2 cellular contexts compared by ENCODE assay signal in the genomic region with DNA sequence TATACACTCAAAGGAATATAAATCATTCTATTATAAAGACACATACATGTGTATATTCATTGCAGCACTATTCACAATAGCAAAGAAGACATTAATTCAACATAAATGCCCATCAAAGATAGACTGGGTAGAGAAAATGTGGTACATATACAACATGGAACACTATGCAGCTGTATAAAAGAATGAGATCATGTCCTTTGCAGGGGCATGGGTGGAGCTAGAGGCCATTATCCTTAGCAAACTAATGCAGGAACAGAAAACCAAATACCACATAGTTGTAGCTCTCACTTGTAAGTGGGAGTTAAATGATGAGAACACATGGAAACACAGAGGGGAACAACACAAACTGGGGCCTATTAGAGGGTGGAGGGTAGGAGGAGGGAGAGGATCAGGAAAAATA.
TF ChIP-seq lines count a peak whose summit lies in the region.

No MANE protein-coding gene starts in this region.

TF ChIP-seq in SK-N-SH treated with all-trans-retinoic acid at 6 μM for 48 hours, 23 proteins besides CTCF, POLR2A, EP300 and RAD21 (continued from another document):
- TF ChIP-seq, protein P1, sequence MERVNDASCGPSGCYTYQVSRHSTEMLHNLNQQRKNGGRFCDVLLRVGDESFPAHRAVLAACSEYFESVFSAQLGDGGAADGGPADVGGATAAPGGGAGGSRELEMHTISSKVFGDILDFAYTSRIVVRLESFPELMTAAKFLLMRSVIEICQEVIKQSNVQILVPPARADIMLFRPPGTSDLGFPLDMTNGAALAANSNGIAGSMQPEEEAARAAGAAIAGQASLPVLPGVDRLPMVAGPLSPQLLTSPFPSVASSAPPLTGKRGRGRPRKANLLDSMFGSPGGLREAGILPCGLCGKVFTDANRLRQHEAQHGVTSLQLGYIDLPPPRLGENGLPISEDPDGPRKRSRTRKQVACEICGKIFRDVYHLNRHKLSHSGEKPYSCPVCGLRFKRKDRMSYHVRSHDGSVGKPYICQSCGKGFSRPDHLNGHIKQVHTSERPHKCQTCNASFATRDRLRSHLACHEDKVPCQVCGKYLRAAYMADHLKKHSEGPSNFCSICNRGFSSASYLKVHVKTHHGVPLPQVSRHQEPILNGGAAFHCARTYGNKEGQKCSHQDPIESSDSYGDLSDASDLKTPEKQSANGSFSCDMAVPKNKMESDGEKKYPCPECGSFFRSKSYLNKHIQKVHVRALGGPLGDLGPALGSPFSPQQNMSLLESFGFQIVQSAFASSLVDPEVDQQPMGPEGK (CRISPR knock-in tag; IDR thresholded peaks at IDR 0.05; ENCODE audit: borderline replicate concordance), result no peak
- TF ChIP-seq PPARA (CRISPR knock-in tag; IDR thresholded peaks at IDR 0.05; ENCODE audit: borderline replicate concordance), result no peak

TF ChIP-seq in SK-N-SH, 30 proteins besides CTCF, POLR2A, EP300 and RAD21 (continued from another document):
- TF ChIP-seq, protein P2, sequence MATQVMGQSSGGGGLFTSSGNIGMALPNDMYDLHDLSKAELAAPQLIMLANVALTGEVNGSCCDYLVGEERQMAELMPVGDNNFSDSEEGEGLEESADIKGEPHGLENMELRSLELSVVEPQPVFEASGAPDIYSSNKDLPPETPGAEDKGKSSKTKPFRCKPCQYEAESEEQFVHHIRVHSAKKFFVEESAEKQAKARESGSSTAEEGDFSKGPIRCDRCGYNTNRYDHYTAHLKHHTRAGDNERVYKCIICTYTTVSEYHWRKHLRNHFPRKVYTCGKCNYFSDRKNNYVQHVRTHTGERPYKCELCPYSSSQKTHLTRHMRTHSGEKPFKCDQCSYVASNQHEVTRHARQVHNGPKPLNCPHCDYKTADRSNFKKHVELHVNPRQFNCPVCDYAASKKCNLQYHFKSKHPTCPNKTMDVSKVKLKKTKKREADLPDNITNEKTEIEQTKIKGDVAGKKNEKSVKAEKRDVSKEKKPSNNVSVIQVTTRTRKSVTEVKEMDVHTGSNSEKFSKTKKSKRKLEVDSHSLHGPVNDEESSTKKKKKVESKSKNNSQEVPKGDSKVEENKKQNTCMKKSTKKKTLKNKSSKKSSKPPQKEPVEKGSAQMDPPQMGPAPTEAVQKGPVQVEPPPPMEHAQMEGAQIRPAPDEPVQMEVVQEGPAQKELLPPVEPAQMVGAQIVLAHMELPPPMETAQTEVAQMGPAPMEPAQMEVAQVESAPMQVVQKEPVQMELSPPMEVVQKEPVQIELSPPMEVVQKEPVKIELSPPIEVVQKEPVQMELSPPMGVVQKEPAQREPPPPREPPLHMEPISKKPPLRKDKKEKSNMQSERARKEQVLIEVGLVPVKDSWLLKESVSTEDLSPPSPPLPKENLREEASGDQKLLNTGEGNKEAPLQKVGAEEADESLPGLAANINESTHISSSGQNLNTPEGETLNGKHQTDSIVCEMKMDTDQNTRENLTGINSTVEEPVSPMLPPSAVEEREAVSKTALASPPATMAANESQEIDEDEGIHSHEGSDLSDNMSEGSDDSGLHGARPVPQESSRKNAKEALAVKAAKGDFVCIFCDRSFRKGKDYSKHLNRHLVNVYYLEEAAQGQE (IDR thresholded peaks at IDR 0.05; ENCODE audit: low read depth, low read length), result no peak
- TF ChIP-seq, protein P3, sequence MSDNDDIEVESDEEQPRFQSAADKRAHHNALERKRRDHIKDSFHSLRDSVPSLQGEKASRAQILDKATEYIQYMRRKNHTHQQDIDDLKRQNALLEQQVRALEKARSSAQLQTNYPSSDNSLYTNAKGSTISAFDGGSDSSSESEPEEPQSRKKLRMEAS (IDR thresholded peaks at IDR 0.05; ENCODE audit: low read depth), result no peak
- TF ChIP-seq, protein P4, sequence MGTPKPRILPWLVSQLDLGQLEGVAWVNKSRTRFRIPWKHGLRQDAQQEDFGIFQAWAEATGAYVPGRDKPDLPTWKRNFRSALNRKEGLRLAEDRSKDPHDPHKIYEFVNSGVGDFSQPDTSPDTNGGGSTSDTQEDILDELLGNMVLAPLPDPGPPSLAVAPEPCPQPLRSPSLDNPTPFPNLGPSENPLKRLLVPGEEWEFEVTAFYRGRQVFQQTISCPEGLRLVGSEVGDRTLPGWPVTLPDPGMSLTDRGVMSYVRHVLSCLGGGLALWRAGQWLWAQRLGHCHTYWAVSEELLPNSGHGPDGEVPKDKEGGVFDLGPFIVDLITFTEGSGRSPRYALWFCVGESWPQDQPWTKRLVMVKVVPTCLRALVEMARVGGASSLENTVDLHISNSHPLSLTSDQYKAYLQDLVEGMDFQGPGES (IDR thresholded peaks at IDR 0.05; ENCODE audit: low read depth, low read length), result no peak
- TF ChIP-seq, protein P5, sequence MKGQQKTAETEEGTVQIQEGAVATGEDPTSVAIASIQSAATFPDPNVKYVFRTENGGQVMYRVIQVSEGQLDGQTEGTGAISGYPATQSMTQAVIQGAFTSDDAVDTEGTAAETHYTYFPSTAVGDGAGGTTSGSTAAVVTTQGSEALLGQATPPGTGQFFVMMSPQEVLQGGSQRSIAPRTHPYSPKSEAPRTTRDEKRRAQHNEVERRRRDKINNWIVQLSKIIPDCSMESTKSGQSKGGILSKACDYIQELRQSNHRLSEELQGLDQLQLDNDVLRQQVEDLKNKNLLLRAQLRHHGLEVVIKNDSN (IDR thresholded peaks at IDR 0.05; ENCODE audit: borderline replicate concordance, low read depth), result no peak
- TF ChIP-seq TCF12 (IDR thresholded peaks at IDR 0.05), result no peak
- TF ChIP-seq MEF2A (IDR thresholded peaks at IDR 0.05; ENCODE audit: borderline replicate concordance, low read depth), result no peak
TF ChIP-seq in SK-N-SH: peak in this region for 0.
